In the genomic region with DNA sequence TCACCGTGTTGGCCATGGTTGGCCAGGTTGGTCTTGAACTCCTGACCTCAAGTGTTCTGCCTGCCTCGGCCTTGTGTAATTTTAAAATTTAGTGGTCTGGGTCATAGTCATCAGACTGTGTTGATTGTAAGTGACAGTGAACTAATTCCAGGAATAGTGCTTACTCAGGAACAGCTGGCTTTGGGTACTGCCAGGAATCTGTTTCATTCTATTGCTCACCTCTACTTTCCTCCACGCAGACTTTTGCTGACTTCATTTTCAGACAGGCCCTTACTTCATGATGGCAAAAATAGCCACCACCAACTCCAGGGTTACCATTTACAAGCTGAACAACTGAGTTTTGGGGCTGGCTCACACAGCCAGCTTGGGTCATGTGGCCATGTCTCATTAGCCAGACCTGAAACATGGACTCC, we compare ENCODE assay signal across 1 cellular context.
TF ChIP-seq lines count a peak whose summit lies in the region.

No MANE protein-coding gene starts in this region.

TF ChIP-seq in K562, 482 proteins besides CTCF, POLR2A, EP300 and RAD21 (continued from another document):
- TF ChIP-seq, protein P1, sequence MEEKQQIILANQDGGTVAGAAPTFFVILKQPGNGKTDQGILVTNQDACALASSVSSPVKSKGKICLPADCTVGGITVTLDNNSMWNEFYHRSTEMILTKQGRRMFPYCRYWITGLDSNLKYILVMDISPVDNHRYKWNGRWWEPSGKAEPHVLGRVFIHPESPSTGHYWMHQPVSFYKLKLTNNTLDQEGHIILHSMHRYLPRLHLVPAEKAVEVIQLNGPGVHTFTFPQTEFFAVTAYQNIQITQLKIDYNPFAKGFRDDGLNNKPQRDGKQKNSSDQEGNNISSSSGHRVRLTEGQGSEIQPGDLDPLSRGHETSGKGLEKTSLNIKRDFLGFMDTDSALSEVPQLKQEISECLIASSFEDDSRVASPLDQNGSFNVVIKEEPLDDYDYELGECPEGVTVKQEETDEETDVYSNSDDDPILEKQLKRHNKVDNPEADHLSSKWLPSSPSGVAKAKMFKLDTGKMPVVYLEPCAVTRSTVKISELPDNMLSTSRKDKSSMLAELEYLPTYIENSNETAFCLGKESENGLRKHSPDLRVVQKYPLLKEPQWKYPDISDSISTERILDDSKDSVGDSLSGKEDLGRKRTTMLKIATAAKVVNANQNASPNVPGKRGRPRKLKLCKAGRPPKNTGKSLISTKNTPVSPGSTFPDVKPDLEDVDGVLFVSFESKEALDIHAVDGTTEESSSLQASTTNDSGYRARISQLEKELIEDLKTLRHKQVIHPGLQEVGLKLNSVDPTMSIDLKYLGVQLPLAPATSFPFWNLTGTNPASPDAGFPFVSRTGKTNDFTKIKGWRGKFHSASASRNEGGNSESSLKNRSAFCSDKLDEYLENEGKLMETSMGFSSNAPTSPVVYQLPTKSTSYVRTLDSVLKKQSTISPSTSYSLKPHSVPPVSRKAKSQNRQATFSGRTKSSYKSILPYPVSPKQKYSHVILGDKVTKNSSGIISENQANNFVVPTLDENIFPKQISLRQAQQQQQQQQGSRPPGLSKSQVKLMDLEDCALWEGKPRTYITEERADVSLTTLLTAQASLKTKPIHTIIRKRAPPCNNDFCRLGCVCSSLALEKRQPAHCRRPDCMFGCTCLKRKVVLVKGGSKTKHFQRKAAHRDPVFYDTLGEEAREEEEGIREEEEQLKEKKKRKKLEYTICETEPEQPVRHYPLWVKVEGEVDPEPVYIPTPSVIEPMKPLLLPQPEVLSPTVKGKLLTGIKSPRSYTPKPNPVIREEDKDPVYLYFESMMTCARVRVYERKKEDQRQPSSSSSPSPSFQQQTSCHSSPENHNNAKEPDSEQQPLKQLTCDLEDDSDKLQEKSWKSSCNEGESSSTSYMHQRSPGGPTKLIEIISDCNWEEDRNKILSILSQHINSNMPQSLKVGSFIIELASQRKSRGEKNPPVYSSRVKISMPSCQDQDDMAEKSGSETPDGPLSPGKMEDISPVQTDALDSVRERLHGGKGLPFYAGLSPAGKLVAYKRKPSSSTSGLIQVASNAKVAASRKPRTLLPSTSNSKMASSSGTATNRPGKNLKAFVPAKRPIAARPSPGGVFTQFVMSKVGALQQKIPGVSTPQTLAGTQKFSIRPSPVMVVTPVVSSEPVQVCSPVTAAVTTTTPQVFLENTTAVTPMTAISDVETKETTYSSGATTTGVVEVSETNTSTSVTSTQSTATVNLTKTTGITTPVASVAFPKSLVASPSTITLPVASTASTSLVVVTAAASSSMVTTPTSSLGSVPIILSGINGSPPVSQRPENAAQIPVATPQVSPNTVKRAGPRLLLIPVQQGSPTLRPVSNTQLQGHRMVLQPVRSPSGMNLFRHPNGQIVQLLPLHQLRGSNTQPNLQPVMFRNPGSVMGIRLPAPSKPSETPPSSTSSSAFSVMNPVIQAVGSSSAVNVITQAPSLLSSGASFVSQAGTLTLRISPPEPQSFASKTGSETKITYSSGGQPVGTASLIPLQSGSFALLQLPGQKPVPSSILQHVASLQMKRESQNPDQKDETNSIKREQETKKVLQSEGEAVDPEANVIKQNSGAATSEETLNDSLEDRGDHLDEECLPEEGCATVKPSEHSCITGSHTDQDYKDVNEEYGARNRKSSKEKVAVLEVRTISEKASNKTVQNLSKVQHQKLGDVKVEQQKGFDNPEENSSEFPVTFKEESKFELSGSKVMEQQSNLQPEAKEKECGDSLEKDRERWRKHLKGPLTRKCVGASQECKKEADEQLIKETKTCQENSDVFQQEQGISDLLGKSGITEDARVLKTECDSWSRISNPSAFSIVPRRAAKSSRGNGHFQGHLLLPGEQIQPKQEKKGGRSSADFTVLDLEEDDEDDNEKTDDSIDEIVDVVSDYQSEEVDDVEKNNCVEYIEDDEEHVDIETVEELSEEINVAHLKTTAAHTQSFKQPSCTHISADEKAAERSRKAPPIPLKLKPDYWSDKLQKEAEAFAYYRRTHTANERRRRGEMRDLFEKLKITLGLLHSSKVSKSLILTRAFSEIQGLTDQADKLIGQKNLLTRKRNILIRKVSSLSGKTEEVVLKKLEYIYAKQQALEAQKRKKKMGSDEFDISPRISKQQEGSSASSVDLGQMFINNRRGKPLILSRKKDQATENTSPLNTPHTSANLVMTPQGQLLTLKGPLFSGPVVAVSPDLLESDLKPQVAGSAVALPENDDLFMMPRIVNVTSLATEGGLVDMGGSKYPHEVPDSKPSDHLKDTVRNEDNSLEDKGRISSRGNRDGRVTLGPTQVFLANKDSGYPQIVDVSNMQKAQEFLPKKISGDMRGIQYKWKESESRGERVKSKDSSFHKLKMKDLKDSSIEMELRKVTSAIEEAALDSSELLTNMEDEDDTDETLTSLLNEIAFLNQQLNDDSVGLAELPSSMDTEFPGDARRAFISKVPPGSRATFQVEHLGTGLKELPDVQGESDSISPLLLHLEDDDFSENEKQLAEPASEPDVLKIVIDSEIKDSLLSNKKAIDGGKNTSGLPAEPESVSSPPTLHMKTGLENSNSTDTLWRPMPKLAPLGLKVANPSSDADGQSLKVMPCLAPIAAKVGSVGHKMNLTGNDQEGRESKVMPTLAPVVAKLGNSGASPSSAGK (IDR thresholded peaks at IDR 0.05) = no peak
- no peak for TF ChIP-seq ZFP36 (IDR thresholded peaks at IDR 0.05; ENCODE audit: low read depth, low read length, partially characterized antibody)
- TF ChIP-seq RFX1 (IDR thresholded peaks at IDR 0.05) = no peak
- TF ChIP-seq MCM3 (IDR thresholded peaks at IDR 0.05) = no peak
- TF ChIP-seq, protein P2, sequence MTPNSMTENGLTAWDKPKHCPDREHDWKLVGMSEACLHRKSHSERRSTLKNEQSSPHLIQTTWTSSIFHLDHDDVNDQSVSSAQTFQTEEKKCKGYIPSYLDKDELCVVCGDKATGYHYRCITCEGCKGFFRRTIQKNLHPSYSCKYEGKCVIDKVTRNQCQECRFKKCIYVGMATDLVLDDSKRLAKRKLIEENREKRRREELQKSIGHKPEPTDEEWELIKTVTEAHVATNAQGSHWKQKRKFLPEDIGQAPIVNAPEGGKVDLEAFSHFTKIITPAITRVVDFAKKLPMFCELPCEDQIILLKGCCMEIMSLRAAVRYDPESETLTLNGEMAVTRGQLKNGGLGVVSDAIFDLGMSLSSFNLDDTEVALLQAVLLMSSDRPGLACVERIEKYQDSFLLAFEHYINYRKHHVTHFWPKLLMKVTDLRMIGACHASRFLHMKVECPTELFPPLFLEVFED (CRISPR knock-in tag; conservative IDR thresholded peaks at IDR 0.05) = no peak
- TF ChIP-seq, protein P3, sequence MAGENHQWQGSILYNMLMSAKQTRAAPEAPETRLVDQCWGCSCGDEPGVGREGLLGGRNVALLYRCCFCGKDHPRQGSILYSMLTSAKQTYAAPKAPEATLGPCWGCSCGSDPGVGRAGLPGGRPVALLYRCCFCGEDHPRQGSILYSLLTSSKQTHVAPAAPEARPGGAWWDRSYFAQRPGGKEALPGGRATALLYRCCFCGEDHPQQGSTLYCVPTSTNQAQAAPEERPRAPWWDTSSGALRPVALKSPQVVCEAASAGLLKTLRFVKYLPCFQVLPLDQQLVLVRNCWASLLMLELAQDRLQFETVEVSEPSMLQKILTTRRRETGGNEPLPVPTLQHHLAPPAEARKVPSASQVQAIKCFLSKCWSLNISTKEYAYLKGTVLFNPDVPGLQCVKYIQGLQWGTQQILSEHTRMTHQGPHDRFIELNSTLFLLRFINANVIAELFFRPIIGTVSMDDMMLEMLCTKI (IDR thresholded peaks at IDR 0.05; ENCODE audit: partially characterized antibody) = no peak
- no peak for TF ChIP-seq HNRNPUL1 (IDR thresholded peaks at IDR 0.05; ENCODE audit: low read length)
- no peak for TF ChIP-seq HNRNPL (IDR thresholded peaks at IDR 0.05; ENCODE audit: low read depth, low read length)
- TF ChIP-seq, protein P4, sequence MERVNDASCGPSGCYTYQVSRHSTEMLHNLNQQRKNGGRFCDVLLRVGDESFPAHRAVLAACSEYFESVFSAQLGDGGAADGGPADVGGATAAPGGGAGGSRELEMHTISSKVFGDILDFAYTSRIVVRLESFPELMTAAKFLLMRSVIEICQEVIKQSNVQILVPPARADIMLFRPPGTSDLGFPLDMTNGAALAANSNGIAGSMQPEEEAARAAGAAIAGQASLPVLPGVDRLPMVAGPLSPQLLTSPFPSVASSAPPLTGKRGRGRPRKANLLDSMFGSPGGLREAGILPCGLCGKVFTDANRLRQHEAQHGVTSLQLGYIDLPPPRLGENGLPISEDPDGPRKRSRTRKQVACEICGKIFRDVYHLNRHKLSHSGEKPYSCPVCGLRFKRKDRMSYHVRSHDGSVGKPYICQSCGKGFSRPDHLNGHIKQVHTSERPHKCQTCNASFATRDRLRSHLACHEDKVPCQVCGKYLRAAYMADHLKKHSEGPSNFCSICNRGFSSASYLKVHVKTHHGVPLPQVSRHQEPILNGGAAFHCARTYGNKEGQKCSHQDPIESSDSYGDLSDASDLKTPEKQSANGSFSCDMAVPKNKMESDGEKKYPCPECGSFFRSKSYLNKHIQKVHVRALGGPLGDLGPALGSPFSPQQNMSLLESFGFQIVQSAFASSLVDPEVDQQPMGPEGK (CRISPR knock-in tag; IDR thresholded peaks at IDR 0.05; ENCODE audit: borderline replicate concordance) = no peak
- no peak for TF ChIP-seq ELF4 (CRISPR knock-in tag; IDR thresholded peaks at IDR 0.05)
- no peak for TF ChIP-seq ZSCAN32 (CRISPR knock-in tag; IDR thresholded peaks at IDR 0.05)
- TF ChIP-seq, protein P5, sequence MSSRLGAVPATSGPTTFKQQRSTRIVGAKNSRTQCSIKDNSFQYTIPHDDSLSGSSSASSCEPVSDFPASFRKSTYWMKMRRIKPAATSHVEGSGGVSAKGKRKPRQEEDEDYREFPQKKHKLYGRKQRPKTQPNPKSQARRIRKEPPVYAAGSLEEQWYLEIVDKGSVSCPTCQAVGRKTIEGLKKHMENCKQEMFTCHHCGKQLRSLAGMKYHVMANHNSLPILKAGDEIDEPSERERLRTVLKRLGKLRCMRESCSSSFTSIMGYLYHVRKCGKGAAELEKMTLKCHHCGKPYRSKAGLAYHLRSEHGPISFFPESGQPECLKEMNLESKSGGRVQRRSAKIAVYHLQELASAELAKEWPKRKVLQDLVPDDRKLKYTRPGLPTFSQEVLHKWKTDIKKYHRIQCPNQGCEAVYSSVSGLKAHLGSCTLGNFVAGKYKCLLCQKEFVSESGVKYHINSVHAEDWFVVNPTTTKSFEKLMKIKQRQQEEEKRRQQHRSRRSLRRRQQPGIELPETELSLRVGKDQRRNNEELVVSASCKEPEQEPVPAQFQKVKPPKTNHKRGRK (tag; IDR thresholded peaks at IDR 0.05) = no peak
- TF ChIP-seq, protein P6, sequence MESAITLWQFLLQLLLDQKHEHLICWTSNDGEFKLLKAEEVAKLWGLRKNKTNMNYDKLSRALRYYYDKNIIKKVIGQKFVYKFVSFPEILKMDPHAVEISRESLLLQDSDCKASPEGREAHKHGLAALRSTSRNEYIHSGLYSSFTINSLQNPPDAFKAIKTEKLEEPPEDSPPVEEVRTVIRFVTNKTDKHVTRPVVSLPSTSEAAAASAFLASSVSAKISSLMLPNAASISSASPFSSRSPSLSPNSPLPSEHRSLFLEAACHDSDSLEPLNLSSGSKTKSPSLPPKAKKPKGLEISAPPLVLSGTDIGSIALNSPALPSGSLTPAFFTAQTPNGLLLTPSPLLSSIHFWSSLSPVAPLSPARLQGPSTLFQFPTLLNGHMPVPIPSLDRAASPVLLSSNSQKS (CRISPR knock-in tag; IDR thresholded peaks at IDR 0.05) = no peak
- TF ChIP-seq C11orf30 (IDR thresholded peaks at IDR 0.05; ENCODE audit: low read depth) = peak; percentile 60
- no peak for TF ChIP-seq MXI1 (IDR thresholded peaks at IDR 0.05; ENCODE audit: low read depth, low read length)
- TF ChIP-seq, protein P7, sequence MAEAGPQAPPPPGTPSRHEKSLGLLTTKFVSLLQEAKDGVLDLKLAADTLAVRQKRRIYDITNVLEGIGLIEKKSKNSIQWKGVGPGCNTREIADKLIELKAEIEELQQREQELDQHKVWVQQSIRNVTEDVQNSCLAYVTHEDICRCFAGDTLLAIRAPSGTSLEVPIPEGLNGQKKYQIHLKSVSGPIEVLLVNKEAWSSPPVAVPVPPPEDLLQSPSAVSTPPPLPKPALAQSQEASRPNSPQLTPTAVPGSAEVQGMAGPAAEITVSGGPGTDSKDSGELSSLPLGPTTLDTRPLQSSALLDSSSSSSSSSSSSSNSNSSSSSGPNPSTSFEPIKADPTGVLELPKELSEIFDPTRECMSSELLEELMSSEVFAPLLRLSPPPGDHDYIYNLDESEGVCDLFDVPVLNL (CRISPR knock-in tag; IDR thresholded peaks at IDR 0.05; ENCODE audit: low read depth) = no peak
- TF ChIP-seq ETS2 (tag; IDR thresholded peaks at IDR 0.05; ENCODE audit: borderline replicate concordance, poor library complexity, severe bottlenecking) = no peak
- TF ChIP-seq ZZZ3 (IDR thresholded peaks at IDR 0.05) = no peak
- TF ChIP-seq GTF2A2 (tag; IDR thresholded peaks at IDR 0.05) = no peak
- no peak for TF ChIP-seq ZNF41 (CRISPR knock-in tag; conservative IDR thresholded peaks at IDR 0.05)
- TF ChIP-seq ZNF644 (tag; IDR thresholded peaks at IDR 0.05; ENCODE audit: low read depth) = no peak
- TF ChIP-seq STAG1 (CRISPR knock-in tag; IDR thresholded peaks at IDR 0.05; ENCODE audit: borderline replicate concordance) = no peak
- no peak for TF ChIP-seq DMBX1 (CRISPR knock-in tag; IDR thresholded peaks at IDR 0.05; ENCODE audit: borderline replicate concordance)
- TF ChIP-seq MEIS2 (IDR thresholded peaks at IDR 0.05; ENCODE audit: partially characterized antibody) = peak; percentile 35
- TF ChIP-seq MAFG (tag; conservative IDR thresholded peaks at IDR 0.05) = 0 out of 2 replicates have a peak, but pooled peaks have one; percentile 12
- no peak for TF ChIP-seq ZEB2 (IDR thresholded peaks at IDR 0.05)
- no peak for TF ChIP-seq NELFE (IDR thresholded peaks at IDR 0.05; ENCODE audit: insufficient read depth, insufficient read length)
- no peak for TF ChIP-seq BRD4 (IDR thresholded peaks at IDR 0.05)
